ENCODE assay signal across 8 cellular contexts in genomic region chr7:149854611-149855367, GRCh38. TPM values are rescaled to one million over a fixed set of nuclear protein-coding genes. Genes with fewer than 3 reads are reported as not detected.
DNase-seq lines count a peak whose midpoint lies in the region; ATAC-seq and FAIRE-seq lines count a peak whose summit lies in the region.
"Had no signal": no experiment of that assay in that cellular context is flagged by ENCODE, and none has a peak within 500 bp of the region (broad histone marks: within the 10 kb centered on the region; RNA-seq: fewer than 3 reads in every experiment).

No MANE protein-coding gene starts in this region.

- H3K4me1 Mint-ChIP-seq in activated naive CD4-positive, alpha-beta T cell treated with anti-CD3 and anti-CD28 coated beads, Interleukin-2, amount 50 U/mL, for 24 hours, result peaks cover 60% of the 10 kb centered on the region

- ATAC-seq in HG02981 (IDR thresholded peaks at IDR 0.05; ENCODE audit: unreplicated experiment), result no peak

- 0 out of 2 replicates have a peak, but pooled peaks cover 4% of the 10 kb centered on the region for H3F3A ChIP-seq in GM23248 (ENCODE audit: insufficient read depth)

- no peaks in the 10 kb centered on the region for H3K9me2 ChIP-seq in GM23248 (ENCODE audit: insufficient read depth)

- 30 to 35% methylated on average over 13 of the region's 13 CpGs for WGBS in GM23248 (ENCODE audit: low coverage in 1 of 2, low lambda C conversion rate in 2 of 2, missing lambda C conversion rate in 2 of 2), 2 experiments

- H3K4me3 Mint-ChIP-seq in activated naive CD4-positive, alpha-beta T cell treated with anti-CD3 and anti-CD28 coated beads, Interleukin-2, amount 50 U/mL, for 24 hours, result peak overlapping the region; percentile 63

- in situ Hi-C loops in GM23248 (cut with MboI), result no loop called here

- peaks cover 15% of the 10 kb centered on the region for H3K4me1 ChIP-seq in GM23248 (ENCODE audit: insufficient read depth)

- H3K9me3 ChIP-seq in GM23248 (ENCODE audit: low read depth), result no peaks in the 10 kb centered on the region

- peak; percentile 63 for DNase-seq in GM23248
- DNase-seq in NCI-H2029 (lab: John Stamatoyannopoulos, UW), result peak; percentile 92
- DNase-seq in iPS-NIHi11 (ENCODE audit: low spot score), result peak; percentile 77
- peak; percentile 19 for DNase-seq in urothelium cell line (ENCODE audit: low spot score)
- DNase-seq in cortex of kidney (lab: John Stamatoyannopoulos, UW), result no peak

- H3K79me2 ChIP-seq in GM23248 (ENCODE audit: insufficient read depth), result no peaks in the 10 kb centered on the region

- H3K4me2 ChIP-seq in GM23248 (ENCODE audit: unreplicated experiment), result no peak overlapping the region

- H2AFZ ChIP-seq in GM23248, result no peak overlapping the region

- no peaks in the 10 kb centered on the region for H3K36me3 ChIP-seq in GM23248 (ENCODE audit: low read depth)

- no peaks in the 10 kb centered on the region for H3K27me3 Mint-ChIP-seq in activated naive CD4-positive, alpha-beta T cell treated with anti-CD3 and anti-CD28 coated beads, Interleukin-2, amount 50 U/mL, for 24 hours

- H3K27ac Mint-ChIP-seq in activated naive CD4-positive, alpha-beta T cell treated with anti-CD3 and anti-CD28 coated beads, Interleukin-2, amount 50 U/mL, for 24 hours, result no peak overlapping the region

- no peak overlapping the region for H3K27ac ChIP-seq in GM23248

- H3K9me3 Mint-ChIP-seq in activated naive CD4-positive, alpha-beta T cell treated with anti-CD3 and anti-CD28 coated beads, Interleukin-2, amount 50 U/mL, for 24 hours, result no peaks in the 10 kb centered on the region

- no peaks in the 10 kb centered on the region for H3K27me3 ChIP-seq in GM23248 (replicated peaks; ENCODE audit: insufficient read depth)

- H3K4me3 ChIP-seq in GM23248, result no peak overlapping the region

- no peaks in the 10 kb centered on the region for H4K20me1 ChIP-seq in GM23248 (ENCODE audit: insufficient read depth)

- no peak overlapping the region for H3K9ac ChIP-seq in GM23248

- H3K36me3 Mint-ChIP-seq in activated naive CD4-positive, alpha-beta T cell treated with anti-CD3 and anti-CD28 coated beads, Interleukin-2, amount 50 U/mL, for 24 hours, result peaks cover 7% of the 10 kb centered on the region

- no peak for FAIRE-seq in urothelium cell line (lab: Jason Lieb, UNC)
- FAIRE-seq: endothelial cell of umbilical vein had no signal

RNA-seq across cellular contexts. Expression of gene ZNF862, which starts 16.6 kb away (rescaled TPM):
- total RNA-seq in GM23248 (2014; rRNA removed; shearing (Covaris generic)), result 2.9 and 9.7 TPM in 2 replicates
- 3.3 and 3.5 TPM in 2 replicates for polyA plus RNA-seq in GM23248 (2016; fragmentation: Nextera tagmentation; extraction: Ambion mirVana)

RNA-seq across cellular contexts. Expression of gene ATP6V0E2, which starts 19.0 kb away (rescaled TPM):
- total RNA-seq in GM23248 (2014; rRNA removed; shearing (Covaris generic)), result 6.9 and 17.7 TPM in 2 replicates
- 7.7 and 8.0 TPM in 2 replicates for polyA plus RNA-seq in GM23248 (2016; fragmentation: Nextera tagmentation; extraction: Ambion mirVana)
